In genomic region chr9:124911766-124912165, GRCh38 we compare ENCODE assay signal across 23 cellular contexts. TPM values are rescaled to one million over a fixed set of nuclear protein-coding genes. Genes with fewer than 3 reads are reported as not detected.
A peak's percentile ranks its signal among the peaks of the same experiment; 100 is the strongest.
DNase-seq lines count a peak whose midpoint lies in the region; ATAC-seq, FAIRE-seq and TF ChIP-seq lines count a peak whose summit lies in the region.
"Had no signal": no experiment of that assay in that cellular context is flagged by ENCODE, and none has a peak within 500 bp of the region (broad histone marks: within the 10 kb centered on the region; RNA-seq: fewer than 3 reads in every experiment).

No MANE protein-coding gene starts in this region.

- intact Hi-C loops in K562 (cut with micrococcal nuclease): no loop called here

- TF ChIP-seq RAD21 in K562 (CRISPR knock-in tag; conservative IDR thresholded peaks at IDR 0.05 in 1 of 2, IDR thresholded peaks at IDR 0.05 in 1 of 2) (no peak), SK-N-SH (IDR thresholded peaks at IDR 0.05; ENCODE audit: low read length) (no peak)

- no peaks in the 10 kb centered on the region for H3K9me1 ChIP-seq in K562 (ENCODE audit: control insufficient read depth, insufficient read depth, low read length)

- H3K4me1 Mint-ChIP-seq in activated naive CD8-positive, alpha-beta T cell (ENCODE audit: low read depth): no peaks in the 10 kb centered on the region
- no peaks in the 10 kb centered on the region for H3K4me1 Mint-ChIP-seq in activated naive CD8-positive, alpha-beta T cell treated with anti-CD3 and anti-CD28 coated beads for 36 hours
- no peaks in the 10 kb centered on the region for H3K4me1 Mint-ChIP-seq in stimulated activated effector memory CD8-positive, alpha-beta T cell treated with anti-CD3 and anti-CD28 coated beads, Interleukin-12 subunit alpha, Interleukin-12 subunit beta, amount 100 ng/mL, for 72 hours
- H3K4me1 Mint-ChIP-seq: CD14-positive monocyte had no signal

- peaks cover 3% of the 10 kb centered on the region for H3F3A ChIP-seq in SK-N-SH (replicated peaks; ENCODE audit: insufficient read depth)

- no peak overlapping the region; the same call in 1 of the 2 replicates for H3K4me2 ChIP-seq in K562 (ENCODE audit: insufficient read depth, low read length)
- H3K4me2 ChIP-seq in SK-N-SH: no peak overlapping the region
- H3K4me2 ChIP-seq: A549, BLaER1 had no signal

- H2AFZ ChIP-seq in K562 (ENCODE audit: low read depth, low read length): no peak overlapping the region
- no peak overlapping the region for H2AFZ ChIP-seq in SK-N-SH (ENCODE audit: low read depth)

- H4K20me1 ChIP-seq in K562 (replicated peaks; ENCODE audit: control insufficient read depth, insufficient read depth, low read length) (no peaks in the 10 kb centered on the region; the same call in 1 of the 2 replicates), SK-N-SH (ENCODE audit: insufficient read depth) (no peaks in the 10 kb centered on the region)
- H4K20me1 ChIP-seq: BLaER1 had no signal

- POLR2A ChIA-PET in K562 (lab: Yijun Ruan, JAX): interaction anchor here (0.9 to 1.9 kb wide), 4 partner anchors 10 to 143 kb away, joined by 3 to 9 read pairs (median 4); no protein-coding TSS in a partner anchor
- POLR2A ChIA-PET in SK-N-SH (lab: Yijun Ruan, JAX): no interaction called here

- no peak for DNase-seq in activated naive CD8-positive, alpha-beta T cell treated with anti-CD3 and anti-CD28 coated beads for 36 hours
- DNase-seq in K562 (ENCODE audit: extremely low read depth in 1 of 4, low spot score in 3 of 4) (peak in 1 of 4 experiments; percentile 26), SK-N-SH (no peak), NCI-H526 treated with DMSO at 0.1 percent for 48 hours (lab: John Stamatoyannopoulos, UW) (no peak)
- DNase-seq in stimulated activated effector memory CD8-positive, alpha-beta T cell treated with anti-CD3 and anti-CD28 coated beads, Interleukin-12 subunit alpha, Interleukin-12 subunit beta, amount 100 ng/mL, for 72 hours (ENCODE audit: low spot score in 2 of 2): no peak
- DNase-seq: BE2C; C1 segment of cervical spinal cord; Caco-2; Calu3; CD4-positive, alpha-beta T cell; CD8-positive, alpha-beta T cell; DMS79 treated with DMSO at 0.1 percent for 48 hours; GF-D8 had no signal

- ATAC-seq in K562: peak; percentile 17
- no peak for ATAC-seq in stimulated activated effector memory CD8-positive, alpha-beta T cell treated with anti-CD3 and anti-CD28 coated beads, Interleukin-12 subunit alpha, Interleukin-12 subunit beta, amount 100 ng/mL, for 72 hours
- ATAC-seq: A549; CD8-positive, alpha-beta T cell had no signal

- H3K9me3 Mint-ChIP-seq in activated naive CD8-positive, alpha-beta T cell (ENCODE audit: low read depth): no peaks in the 10 kb centered on the region
- H3K9me3 Mint-ChIP-seq in activated naive CD8-positive, alpha-beta T cell treated with anti-CD3 and anti-CD28 coated beads for 36 hours: no peaks in the 10 kb centered on the region
- H3K9me3 Mint-ChIP-seq in stimulated activated effector memory CD8-positive, alpha-beta T cell treated with anti-CD3 and anti-CD28 coated beads, Interleukin-12 subunit alpha, Interleukin-12 subunit beta, amount 100 ng/mL, for 72 hours: no peaks in the 10 kb centered on the region
- H3K9me3 Mint-ChIP-seq: CD14-positive monocyte; CD4-positive, alpha-beta T cell; CD8-positive, alpha-beta T cell had no signal

- in situ Hi-C loops in K562 (cut with MboI): no loop called here

- H3K36me3 Mint-ChIP-seq in activated naive CD8-positive, alpha-beta T cell: peaks cover 44% of the 10 kb centered on the region
- peaks cover 45% of the 10 kb centered on the region for H3K36me3 Mint-ChIP-seq in activated naive CD8-positive, alpha-beta T cell treated with anti-CD3 and anti-CD28 coated beads for 36 hours
- peaks cover 71% of the 10 kb centered on the region for H3K36me3 Mint-ChIP-seq in stimulated activated effector memory CD8-positive, alpha-beta T cell treated with anti-CD3 and anti-CD28 coated beads, Interleukin-12 subunit alpha, Interleukin-12 subunit beta, amount 100 ng/mL, for 72 hours

- TF ChIP-seq POLR2A in K562 (conservative IDR thresholded peaks at IDR 0.05): no peak

- H3K4me3 ChIP-seq in K562 (no peak overlapping the region), SK-N-SH (ENCODE audit: low read depth in 2 of 2, low read length in 1 of 2) (no peak overlapping the region)
- H3K4me3 ChIP-seq: A549, BLaER1 had no signal

- H3K79me2 ChIP-seq in K562 (ENCODE audit: control insufficient read depth, insufficient read depth, low read length) (no peaks in the 10 kb centered on the region), SK-N-SH (ENCODE audit: insufficient read depth) (no peaks in the 10 kb centered on the region)

- no peak for TF ChIP-seq EP300 in K562 (IDR thresholded peaks at IDR 0.05; ENCODE audit: low read length)
- TF ChIP-seq EP300 in SK-N-SH (IDR thresholded peaks at IDR 0.05; ENCODE audit: borderline replicate concordance in 1 of 2, low read depth in 1 of 2, low read length in 1 of 2): no peak

- no peak overlapping the region; a peak in 1 of 4 replicates for H3K9ac ChIP-seq in K562 (ENCODE audit: insufficient read depth in 1 of 2, low read depth in 2 of 2, low read length in 2 of 2)
- no peak overlapping the region for H3K9ac ChIP-seq in SK-N-SH
- H3K9ac ChIP-seq: BLaER1 had no signal

- BruUV-seq in K562 (replicated peaks; lab: Mats Ljungman, UMichigan): no TSS peak

- H3K9me2 ChIP-seq in SK-N-SH: no peaks in the 10 kb centered on the region

- CTCF ChIA-PET in K562 (lab: Yijun Ruan, JAX; ENCODE audit: low intra/inter-chr PET ratio) (no interaction called here), SK-N-SH (lab: Yijun Ruan, JAX) (interaction anchor here (0.8 to 1.2 kb wide), 3 partner anchors 13 to 430 kb away, joined by 3 to 4 read pairs (median 3); no protein-coding TSS in a partner anchor)

- no peaks in the 10 kb centered on the region for H3K9me3 ChIP-seq in K562 (replicated peaks; ENCODE audit: control insufficient read depth, insufficient read depth, low read depth, low read length)
- H3K9me3 ChIP-seq in SK-N-SH: no peaks in the 10 kb centered on the region
- H3K9me3 ChIP-seq: A549, BE2C, BLaER1, Caco-2 had no signal

- H3K27me3 ChIP-seq in K562 (ENCODE audit: control insufficient read depth in 2 of 2, insufficient read depth in 2 of 2, low read length in 2 of 2) (no peaks in the 10 kb centered on the region), SK-N-SH (ENCODE audit: insufficient read depth) (no peaks in the 10 kb centered on the region)
- H3K27me3 ChIP-seq: BE2C, BLaER1 had no signal

- H3K27ac Mint-ChIP-seq in activated naive CD8-positive, alpha-beta T cell: peak overlapping the region; percentile 34
- no peak overlapping the region for H3K27ac Mint-ChIP-seq in activated naive CD8-positive, alpha-beta T cell treated with anti-CD3 and anti-CD28 coated beads for 36 hours
- peak overlapping the region; percentile 10 for H3K27ac Mint-ChIP-seq in stimulated activated effector memory CD8-positive, alpha-beta T cell treated with anti-CD3 and anti-CD28 coated beads, Interleukin-12 subunit alpha, Interleukin-12 subunit beta, amount 100 ng/mL, for 72 hours
- H3K27ac Mint-ChIP-seq: CD4-positive, alpha-beta T cell; CD8-positive, alpha-beta T cell had no signal

- H3K27ac ChIP-seq in K562 (ENCODE audit: extremely low read depth, low read depth, low read length) (no peak overlapping the region), SK-N-SH (ENCODE audit: low read depth in 2 of 2, low read length in 1 of 2) (no peak overlapping the region)
- H3K27ac ChIP-seq: 22Rv1, A549, BLaER1 had no signal

- WGBS in K562 (ENCODE audit: insufficient coverage, low coverage, missing lambda C conversion rate): 41% methylated on average over 1 of the region's 1 CpG
- 95% methylated on average over 1 of the region's 1 CpG for WGBS in SK-N-SH (ENCODE audit: low lambda C conversion rate)

- H3K4me3 Mint-ChIP-seq in activated naive CD8-positive, alpha-beta T cell: no peak overlapping the region
- H3K4me3 Mint-ChIP-seq in activated naive CD8-positive, alpha-beta T cell treated with anti-CD3 and anti-CD28 coated beads for 36 hours: no peak overlapping the region
- no peak overlapping the region for H3K4me3 Mint-ChIP-seq in stimulated activated effector memory CD8-positive, alpha-beta T cell treated with anti-CD3 and anti-CD28 coated beads, Interleukin-12 subunit alpha, Interleukin-12 subunit beta, amount 100 ng/mL, for 72 hours
- H3K4me3 Mint-ChIP-seq: CD14-positive monocyte; CD4-positive, alpha-beta T cell; CD8-positive, alpha-beta T cell had no signal

- H3K4me1 ChIP-seq in K562 (replicated peaks in 1 of 2; ENCODE audit: control insufficient read depth in 2 of 2, insufficient read depth in 2 of 2, low read length in 2 of 2) (peaks cover 15 to 35% of the 10 kb centered on the region in 2 experiments; a peak in 4 of 5 replicates), SK-N-SH (ENCODE audit: control insufficient read depth in 1 of 2, insufficient read depth in 2 of 2, low read depth in 1 of 2, low read length in 1 of 2) (no peaks in the 10 kb centered on the region)
- H3K4me1 ChIP-seq: A549, BE2C, BLaER1, Caco-2 had no signal

- no peaks in the 10 kb centered on the region for H3K27me3 Mint-ChIP-seq in activated naive CD8-positive, alpha-beta T cell
- no peaks in the 10 kb centered on the region for H3K27me3 Mint-ChIP-seq in activated naive CD8-positive, alpha-beta T cell treated with anti-CD3 and anti-CD28 coated beads for 36 hours
- H3K27me3 Mint-ChIP-seq: CD4-positive, alpha-beta T cell had no signal

- TF ChIP-seq CTCF in K562 (IDR thresholded peaks at IDR 0.05 in 2 of 3, conservative IDR thresholded peaks at IDR 0.05 in 1 of 3; ENCODE audit: insufficient read depth in 2 of 3, low read depth in 1 of 3, low read length in 3 of 3) (no peak), SK-N-SH (IDR thresholded peaks at IDR 0.05) (no peak)

- FAIRE-seq in K562 (lab: Jason Lieb, UNC): no peak
- FAIRE-seq: A549, D721Med, G401.6, GM12891, GM19239 had no signal

- peaks cover 42% of the 10 kb centered on the region for H3K36me3 ChIP-seq in K562 (ENCODE audit: control insufficient read depth, insufficient read depth, low read length)
- H3K36me3 ChIP-seq in SK-N-SH (replicated peaks in 1 of 2; ENCODE audit: control insufficient read depth in 1 of 2, insufficient read depth in 2 of 2, low read length in 1 of 2): peaks cover 25 to 46% of the 10 kb centered on the region in 2 experiments

RNA-seq across cellular contexts. Expression of gene GOLGA1, which starts 29.1 kb away (rescaled TPM):
- 10 to 100 TPM; 12.0 to 14.3 TPM for total RNA-seq in activated naive CD8-positive, alpha-beta T cell treated with anti-CD3 and anti-CD28 coated beads for 36 hours
- total RNA-seq in K562 (2011; cell fraction: chromatin; rRNA removed; ENCODE audit: low replicate concordance): 51.0 and 72.8 TPM in 2 replicates
- 14.2 and 14.7 TPM in 2 replicates for total RNA-seq in K562 (2011; cell fraction: nucleolus; rRNA removed)
- total RNA-seq in K562 (2011; cell fraction: nucleoplasm; rRNA removed): 34.2 and 46.8 TPM in 2 replicates
- total RNA-seq in K562 (2014; rRNA removed): 8.5 and 9.6 TPM in 2 replicates
- 7.3 and 10.2 TPM in 2 replicates for total RNA-seq in K562 (2014; rRNA removed; fragmentation: Illumina TruSeq; extraction: Trizol)
- total RNA-seq in K562 (2015; rRNA removed; fragmentation: Illumina TruSeq; extraction: Trizol): 7.4 and 7.9 TPM in 2 replicates
- 9.5 and 10.5 TPM in 2 replicates for total RNA-seq in K562 (2021)
- polyA plus RNA-seq in K562 (2011; rRNA removed): 15.9 and 18.9 TPM in 2 replicates
- 7.2 and 10.9 TPM in 2 replicates for polyA plus RNA-seq in K562 (2011; cell fraction: cytosol; rRNA removed)
- 54.3 and 62.6 TPM in 2 replicates for polyA plus RNA-seq in K562 (2011; cell fraction: nucleus; rRNA removed)
- polyA plus RNA-seq in K562 (2012): 4.6 and 9.1 TPM in 2 replicates
- polyA plus RNA-seq in K562 (2014; fragmentation: Illumina TruSeq; extraction: Trizol): 6.6 and 8.5 TPM in 2 replicates
- 1 to 10 TPM; 2.9 to 3.9 TPM for polyA plus RNA-seq in K562 (2014; fragmentation: Nextera tagmentation; extraction: Ambion mirVana)
- 11.0 and 11.8 TPM in 2 replicates for polyA plus RNA-seq in K562 (2014; rRNA removed)
- polyA minus RNA-seq in K562 (2011; rRNA and poly(A)+ RNA removed): 24.1 and 24.7 TPM in 2 replicates
- 2.7 and 8.6 TPM in 2 replicates for polyA minus RNA-seq in K562 (2011; cell fraction: cytosol; rRNA and poly(A)+ RNA removed)
- 10.9 and 15.9 TPM in 2 replicates for polyA minus RNA-seq in K562 (2011; cell fraction: nucleus; rRNA and poly(A)+ RNA removed)
- polyA plus RNA-seq in SK-N-SH (2012; rRNA removed): 10.0 and 11.0 TPM in 2 replicates
- polyA plus RNA-seq in SK-N-SH (2012; cell fraction: cytosol; rRNA removed): 8.2 and 8.7 TPM in 2 replicates
- polyA plus RNA-seq in SK-N-SH (2012; cell fraction: nucleus; rRNA removed): 35.5 and 48.6 TPM in 2 replicates

RNA-seq across cellular contexts. Expression of gene ARPC5L, which starts 49.8 kb away (rescaled TPM):
- 100 to 1,000 TPM; 102 to 104 TPM for total RNA-seq in activated naive CD8-positive, alpha-beta T cell treated with anti-CD3 and anti-CD28 coated beads for 36 hours
- 58.8 and 69.4 TPM in 2 replicates for total RNA-seq in K562 (2011; cell fraction: chromatin; rRNA removed; ENCODE audit: low replicate concordance)
- total RNA-seq in K562 (2011; cell fraction: nucleolus; rRNA removed): 35.7 and 42.4 TPM in 2 replicates
- 46.7 and 58.8 TPM in 2 replicates for total RNA-seq in K562 (2011; cell fraction: nucleoplasm; rRNA removed)
- total RNA-seq in K562 (2014; rRNA removed): 63.8 and 64.3 TPM in 2 replicates
- total RNA-seq in K562 (2014; rRNA removed; fragmentation: Illumina TruSeq; extraction: Trizol): 56.8 and 63.7 TPM in 2 replicates
- total RNA-seq in K562 (2015; rRNA removed; fragmentation: Illumina TruSeq; extraction: Trizol): 63.9 and 64.1 TPM in 2 replicates
- total RNA-seq in K562 (2021): 58.1 and 65.2 TPM in 2 replicates
- 62.9 and 89.7 TPM in 2 replicates for polyA plus RNA-seq in K562 (2011; rRNA removed)
- 44.8 TPM in 2 replicates for polyA plus RNA-seq in K562 (2011; cell fraction: cytosol; rRNA removed)
- polyA plus RNA-seq in K562 (2011; cell fraction: nucleus; rRNA removed): 26.6 and 32.7 TPM in 2 replicates
- 58.5 and 69.9 TPM in 2 replicates for polyA plus RNA-seq in K562 (2012)
- 50.7 and 51.8 TPM in 2 replicates for polyA plus RNA-seq in K562 (2014; fragmentation: Illumina TruSeq; extraction: Trizol)
- polyA plus RNA-seq in K562 (2014; fragmentation: Nextera tagmentation; extraction: Ambion mirVana): 10 to 100 TPM; 25.4 to 26.3 TPM
- polyA plus RNA-seq in K562 (2014; rRNA removed): 111 and 113 TPM in 2 replicates
- 42.7 and 53.5 TPM in 2 replicates for polyA minus RNA-seq in K562 (2011; rRNA and poly(A)+ RNA removed)
- polyA minus RNA-seq in K562 (2011; cell fraction: cytosol; rRNA and poly(A)+ RNA removed): 15.4 and 22.6 TPM in 2 replicates
- polyA minus RNA-seq in K562 (2011; cell fraction: nucleus; rRNA and poly(A)+ RNA removed): 12.3 and 12.5 TPM in 2 replicates
- 69.6 and 73.1 TPM in 2 replicates for polyA plus RNA-seq in SK-N-SH (2012; rRNA removed)
- 80.8 and 100 TPM in 2 replicates for polyA plus RNA-seq in SK-N-SH (2012; cell fraction: cytosol; rRNA removed)
- 72.6 and 77.5 TPM in 2 replicates for polyA plus RNA-seq in SK-N-SH (2012; cell fraction: nucleus; rRNA removed)

RNA-seq across cellular contexts. Expression of gene RPL35, which starts 50.0 kb away (rescaled TPM):
- 1,000 to 10,000 TPM; 2,220 to 2,231 TPM for total RNA-seq in activated naive CD8-positive, alpha-beta T cell treated with anti-CD3 and anti-CD28 coated beads for 36 hours
- 82.3 and 233 TPM in 2 replicates for total RNA-seq in K562 (2011; cell fraction: chromatin; rRNA removed; ENCODE audit: low replicate concordance)
- 710 and 759 TPM in 2 replicates for total RNA-seq in K562 (2011; cell fraction: nucleolus; rRNA removed)
- 556 and 654 TPM in 2 replicates for total RNA-seq in K562 (2011; cell fraction: nucleoplasm; rRNA removed)
- total RNA-seq in K562 (2014; rRNA removed): 3,379 and 5,070 TPM in 2 replicates
- 1,284 and 1,755 TPM in 2 replicates for total RNA-seq in K562 (2014; rRNA removed; fragmentation: Illumina TruSeq; extraction: Trizol)
- total RNA-seq in K562 (2015; rRNA removed; fragmentation: Illumina TruSeq; extraction: Trizol): 3,383 and 3,546 TPM in 2 replicates
- total RNA-seq in K562 (2021): 2,106 and 2,300 TPM in 2 replicates
- polyA plus RNA-seq in K562 (2011; rRNA removed): 2,343 and 2,530 TPM in 2 replicates
- polyA plus RNA-seq in K562 (2011; cell fraction: cytosol; rRNA removed): 2,634 and 3,242 TPM in 2 replicates
- polyA plus RNA-seq in K562 (2011; cell fraction: nucleus; rRNA removed): 2,032 and 2,780 TPM in 2 replicates
- 2,776 and 4,833 TPM in 2 replicates for polyA plus RNA-seq in K562 (2012)
- 3,405 and 3,414 TPM in 2 replicates for polyA plus RNA-seq in K562 (2014; fragmentation: Illumina TruSeq; extraction: Trizol)
- 1,000 to 10,000 TPM; 4,709 to 5,101 TPM for polyA plus RNA-seq in K562 (2014; fragmentation: Nextera tagmentation; extraction: Ambion mirVana)
- polyA plus RNA-seq in K562 (2014; rRNA removed): 4,604 and 5,028 TPM in 2 replicates
- polyA minus RNA-seq in K562 (2011; rRNA and poly(A)+ RNA removed): 286 and 426 TPM in 2 replicates
- 256 and 334 TPM in 2 replicates for polyA minus RNA-seq in K562 (2011; cell fraction: cytosol; rRNA and poly(A)+ RNA removed)
- 214 and 338 TPM in 2 replicates for polyA minus RNA-seq in K562 (2011; cell fraction: nucleus; rRNA and poly(A)+ RNA removed)
- polyA plus RNA-seq in SK-N-SH (2012; rRNA removed): 5,012 and 5,348 TPM in 2 replicates
- 4,799 and 5,551 TPM in 2 replicates for polyA plus RNA-seq in SK-N-SH (2012; cell fraction: cytosol; rRNA removed)
- polyA plus RNA-seq in SK-N-SH (2012; cell fraction: nucleus; rRNA removed): 922 and 958 TPM in 2 replicates

RNA-seq across cellular contexts. Expression of gene WDR38, which starts 58.5 kb away (rescaled TPM):
- not detected for total RNA-seq in activated naive CD8-positive, alpha-beta T cell treated with anti-CD3 and anti-CD28 coated beads for 36 hours
- not detected in 2 replicates for total RNA-seq in K562 (2011; cell fraction: chromatin; rRNA removed; ENCODE audit: low replicate concordance)
- not detected in 2 replicates for total RNA-seq in K562 (2011; cell fraction: nucleolus; rRNA removed)
- not detected in 2 replicates for total RNA-seq in K562 (2011; cell fraction: nucleoplasm; rRNA removed)
- total RNA-seq in K562 (2014; rRNA removed) (not detected in 2 replicates), K562 (2014; rRNA removed; fragmentation: Illumina TruSeq; extraction: Trizol) (not detected in 2 replicates), K562 (2015; rRNA removed; fragmentation: Illumina TruSeq; extraction: Trizol) (not detected in 2 replicates), K562 (2021) (not detected in 2 replicates)
- polyA plus RNA-seq in K562 (2011; rRNA removed) (not detected in 2 replicates), K562 (2014; fragmentation: Illumina TruSeq; extraction: Trizol) (not detected in 2 replicates), K562 (2014; fragmentation: Nextera tagmentation; extraction: Ambion mirVana) (not detected), K562 (2014; rRNA removed) (not detected in 2 replicates), SK-N-SH (2012; rRNA removed) (not detected in 2 replicates)
- not detected in 2 replicates for polyA plus RNA-seq in K562 (2011; cell fraction: cytosol; rRNA removed)
- polyA plus RNA-seq in K562 (2011; cell fraction: nucleus; rRNA removed): not detected in 2 replicates
- polyA plus RNA-seq in K562 (2012): 0.05 TPM in 1 of 2 replicates, not detected in the other
- not detected in 2 replicates for polyA minus RNA-seq in K562 (2011; rRNA and poly(A)+ RNA removed)
- polyA minus RNA-seq in K562 (2011; cell fraction: cytosol; rRNA and poly(A)+ RNA removed): not detected in 2 replicates
- polyA minus RNA-seq in K562 (2011; cell fraction: nucleus; rRNA and poly(A)+ RNA removed): not detected in 2 replicates
- polyA plus RNA-seq in SK-N-SH (2012; cell fraction: cytosol; rRNA removed): not detected in 2 replicates
- polyA plus RNA-seq in SK-N-SH (2012; cell fraction: nucleus; rRNA removed): not detected in 2 replicates
- total RNA-seq: A172; Caco-2; Calu3; CD4-positive, alpha-beta T cell; CD8-positive, alpha-beta T cell had no signal
- polyA plus RNA-seq: A549, CD14-positive monocyte had no signal
